ENCODE assay signal across 7 cellular contexts in the genomic region with DNA sequence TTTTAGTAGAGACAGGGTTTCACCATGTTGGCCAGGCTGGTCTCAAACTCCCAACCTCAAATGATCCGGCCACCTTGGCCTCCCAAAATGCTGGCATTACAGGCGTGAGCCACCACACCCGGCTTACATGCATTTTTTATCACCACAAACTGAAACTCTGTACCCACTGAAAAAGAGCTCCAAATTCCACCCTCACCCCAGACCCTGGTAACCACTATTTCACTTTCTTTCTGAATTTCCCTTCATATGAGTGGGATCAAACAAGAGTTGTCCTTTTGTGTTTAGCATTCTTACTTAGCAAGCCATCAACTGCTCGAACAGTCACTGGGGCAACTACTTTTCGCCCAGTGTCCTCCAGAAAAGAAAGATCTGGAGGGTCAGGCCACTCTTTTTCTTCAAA. TPM values are rescaled to one million over a fixed set of nuclear protein-coding genes. Genes with fewer than 3 reads are reported as not detected.
DNase-seq lines count a peak whose midpoint lies in the region; ATAC-seq, FAIRE-seq and TF ChIP-seq lines count a peak whose summit lies in the region.
"Not testable (repeated sequence)": the region's sequence is repeated elsewhere in the genome, so short reads cannot be mapped to it uniquely, and the experiment has no call there.

No MANE protein-coding gene starts in this region.

- H3K36me3 Mint-ChIP-seq in CD4-positive, alpha-beta memory T cell, result peaks cover 7 to 57% of the 10 kb centered on the region in 2 donors
- peaks cover 20% of the 10 kb centered on the region for H3K36me3 Mint-ChIP-seq in activated T-cell treated with anti-CD3 and anti-CD28 coated beads, Interleukin-2, amount 50 U/mL, for 4 hours (ENCODE audit: insufficient read depth)
- H3K36me3 Mint-ChIP-seq in activated naive CD4-positive, alpha-beta T cell treated with anti-CD3 and anti-CD28 coated beads, Interleukin-2, amount 50 U/mL, for 72 hours, result peaks cover 0 to 29% of the 10 kb centered on the region in 2 donors
- H3K36me3 Mint-ChIP-seq in naive thymus-derived CD4-positive, alpha-beta T cell, result peaks cover 0 to 18% (median 4%) of the 10 kb centered on the region in 5 donors
- peaks cover 25% of the 10 kb centered on the region for H3K36me3 Mint-ChIP-seq in stimulated activated memory B cell treated with anti-CD40 and anti-IgM and Interleukin-4, amounts not matched to agents 10 μg/mL and 1 μg/mL and 100 μg/mL, for 72 hours

- H3K27me3 Mint-ChIP-seq in CD4-positive, alpha-beta memory T cell; activated T-cell treated with anti-CD3 and anti-CD28 coated beads, Interleukin-2, amount 50 U/mL, for 4 hours (ENCODE audit: low read depth); naive thymus-derived CD4-positive, alpha-beta T cell; stimulated activated memory B cell treated with anti-CD40 and anti-IgM and Interleukin-4, amounts not matched to agents 10 μg/mL and 1 μg/mL and 100 μg/mL, for 72 hours: not testable (repeated sequence)

- 92% methylated on average over 5 of the region's 5 CpGs for WGBS in K562 (ENCODE audit: insufficient coverage, low coverage, missing lambda C conversion rate)

- H4K20me1 ChIP-seq in K562 (replicated peaks; ENCODE audit: control insufficient read depth, insufficient read depth, low read length), result not testable (repeated sequence)

- ATAC-seq in activated T-cell treated with anti-CD3 and anti-CD28 coated beads, Interleukin-2, amount 50 U/mL, for 4 hours, result peak; percentile 36 to 44
- peak; percentile 71 to 81 for ATAC-seq in activated naive CD4-positive, alpha-beta T cell treated with anti-CD3 and anti-CD28 coated beads, Interleukin-2, amount 50 U/mL, for 72 hours
- not testable (repeated sequence) for ATAC-seq in K562; naive thymus-derived CD4-positive, alpha-beta T cell; stimulated activated memory B cell treated with anti-CD40 and anti-IgM and Interleukin-4, amounts not matched to agents 10 μg/mL and 1 μg/mL and 100 μg/mL, for 72 hours

- BruUV-seq in K562 (replicated peaks; lab: Mats Ljungman, UMichigan), result not testable (repeated sequence)

- TF ChIP-seq RAD21 in K562 (CRISPR knock-in tag; conservative IDR thresholded peaks at IDR 0.05 in 1 of 2, IDR thresholded peaks at IDR 0.05 in 1 of 2), result not testable (repeated sequence)

- not testable (repeated sequence) for H3K27me3 ChIP-seq in CD4-positive, alpha-beta memory T cell (ENCODE audit: insufficient read depth, low read length); K562 (ENCODE audit: control insufficient read depth in 2 of 2, insufficient read depth in 2 of 2, low read length in 2 of 2); naive thymus-derived CD4-positive, alpha-beta T cell (ENCODE audit: control insufficient read depth in 2 of 2, insufficient read depth in 2 of 2, low read length in 2 of 2)

- peak overlapping the region in 4 of 7 donors; percentile 8 to 86 (median 32) for H3K27ac Mint-ChIP-seq in CD4-positive, alpha-beta memory T cell
- H3K27ac Mint-ChIP-seq in activated naive CD4-positive, alpha-beta T cell treated with anti-CD3 and anti-CD28 coated beads, Interleukin-2, amount 50 U/mL, for 72 hours, result peak overlapping the region; percentile 67 to 74
- peak overlapping the region in 5 of 9 donors; percentile 36 to 43 (median 38) for H3K27ac Mint-ChIP-seq in naive thymus-derived CD4-positive, alpha-beta T cell
- peak overlapping the region; percentile 14 for H3K27ac Mint-ChIP-seq in stimulated activated memory B cell treated with anti-CD40 and anti-IgM and Interleukin-4, amounts not matched to agents 10 μg/mL and 1 μg/mL and 100 μg/mL, for 72 hours

- not testable (repeated sequence) for H2AFZ ChIP-seq in K562 (ENCODE audit: low read depth, low read length)

- POLR2A ChIA-PET in CD4-positive, alpha-beta memory T cell (lab: Charles Lee; ENCODE audit: partially characterized antibody), result interaction anchor here (0.6 to 1.8 kb wide), 5 partner anchors 10 to 276 kb away, joined by 3 to 10 read pairs (median 4); no protein-coding TSS in a partner anchor
- POLR2A ChIA-PET in K562 (lab: Yijun Ruan, JAX), result interaction anchor here (0.7 to 3.7 kb wide), 3 partner anchors 8 to 25 kb away, joined by 3 to 28 read pairs (median 3); no protein-coding TSS in a partner anchor
- POLR2A ChIA-PET in naive thymus-derived CD4-positive, alpha-beta T cell (lab: Charles Lee), result interaction anchor here (0.6 to 2.2 kb wide), 5 partner anchors 12 to 269 kb away, joined by 3 to 7 read pairs (median 5); a partner anchor contains a TSS

- H3K36me3 ChIP-seq in CD4-positive, alpha-beta memory T cell (ENCODE audit: insufficient read depth, low read length), result peaks cover 30% of the 10 kb centered on the region
- H3K36me3 ChIP-seq in K562 (ENCODE audit: control insufficient read depth, insufficient read depth, low read length), result peaks cover 68% of the 10 kb centered on the region
- H3K36me3 ChIP-seq in naive thymus-derived CD4-positive, alpha-beta T cell (ENCODE audit: control insufficient read depth in 2 of 3, insufficient read depth in 3 of 3, low read length in 3 of 3), result peaks cover 0 to 35% (median 8%) of the 10 kb centered on the region in 3 experiments

- not testable (repeated sequence) for H3K4me1 ChIP-seq in CD4-positive, alpha-beta memory T cell (ENCODE audit: insufficient read depth, low read length); K562 (replicated peaks in 1 of 2; ENCODE audit: control insufficient read depth in 2 of 2, insufficient read depth in 2 of 2, low read length in 2 of 2); naive thymus-derived CD4-positive, alpha-beta T cell (ENCODE audit: control insufficient read depth in 2 of 2, insufficient read depth in 2 of 2, low read length in 2 of 2)

- H3K9me3 Mint-ChIP-seq in CD4-positive, alpha-beta memory T cell; activated T-cell treated with anti-CD3 and anti-CD28 coated beads, Interleukin-2, amount 50 U/mL, for 4 hours; activated naive CD4-positive, alpha-beta T cell treated with anti-CD3 and anti-CD28 coated beads, Interleukin-2, amount 50 U/mL, for 72 hours; naive thymus-derived CD4-positive, alpha-beta T cell; stimulated activated memory B cell treated with anti-CD40 and anti-IgM and Interleukin-4, amounts not matched to agents 10 μg/mL and 1 μg/mL and 100 μg/mL, for 72 hours: not testable (repeated sequence)

- not testable (repeated sequence) for H3K9me1 ChIP-seq in K562 (ENCODE audit: control insufficient read depth, insufficient read depth, low read length)

- in situ Hi-C loops in K562 (cut with MboI), result loop anchor here (5.0 kb wide), 2 partner anchors 173 to 278 kb away; no protein-coding TSS in a partner anchor

- not testable (repeated sequence) for H3K9ac ChIP-seq in K562 (ENCODE audit: insufficient read depth in 1 of 2, low read depth in 2 of 2, low read length in 2 of 2)

- peaks cover 5 to 22% (median 7%) of the 10 kb centered on the region in 4 donors for H3K4me1 Mint-ChIP-seq in CD4-positive, alpha-beta memory T cell
- not testable (repeated sequence) for H3K4me1 Mint-ChIP-seq in activated T-cell treated with anti-CD3 and anti-CD28 coated beads, Interleukin-2, amount 50 U/mL, for 4 hours (ENCODE audit: low read depth)
- peaks cover 6 to 20% (median 13%) of the 10 kb centered on the region in 7 donors for H3K4me1 Mint-ChIP-seq in naive thymus-derived CD4-positive, alpha-beta T cell
- H3K4me1 Mint-ChIP-seq in stimulated activated memory B cell treated with anti-CD40 and anti-IgM and Interleukin-4, amounts not matched to agents 10 μg/mL and 1 μg/mL and 100 μg/mL, for 72 hours, result peaks cover 16% of the 10 kb centered on the region

- H3K79me2 ChIP-seq in K562 (ENCODE audit: control insufficient read depth, insufficient read depth, low read length), result peaks cover 28% of the 10 kb centered on the region; the same call in 2 of the 3 replicates

- intact Hi-C loops in CD4-positive, alpha-beta memory T cell (cut with micrococcal nuclease), result loop anchor here (5.0 kb wide), 1 partner anchor 173 kb away; no protein-coding TSS in a partner anchor
- intact Hi-C loops in K562 (cut with micrococcal nuclease), result loop anchor here (5.0 kb wide), 1 partner anchor 83 kb away; no protein-coding TSS in a partner anchor
- intact Hi-C loops in naive thymus-derived CD4-positive, alpha-beta T cell (cut with micrococcal nuclease), result loop anchor here in 1 of 2 donors (5.0 kb wide), 2 partner anchors 33 to 173 kb away; a partner anchor contains a TSS

- H3K9me3 ChIP-seq in CD4-positive, alpha-beta memory T cell (ENCODE audit: control insufficient read depth in 1 of 2, low read length in 2 of 2); K562 (replicated peaks; ENCODE audit: control insufficient read depth, insufficient read depth, low read depth, low read length); naive thymus-derived CD4-positive, alpha-beta T cell (ENCODE audit: control insufficient read depth in 2 of 3, low read length in 3 of 3): not testable (repeated sequence)

- not testable (repeated sequence) for H3K4me2 ChIP-seq in K562 (ENCODE audit: insufficient read depth, low read length)

- not testable (repeated sequence) for H3K4me3 ChIP-seq in CD4-positive, alpha-beta memory T cell (ENCODE audit: low read length in 2 of 2); K562; naive thymus-derived CD4-positive, alpha-beta T cell (ENCODE audit: low read length)

- not testable (repeated sequence) for TF ChIP-seq CTCF in K562 (IDR thresholded peaks at IDR 0.05 in 2 of 3, conservative IDR thresholded peaks at IDR 0.05 in 1 of 3; ENCODE audit: insufficient read depth in 2 of 3, low read depth in 1 of 3, low read length in 3 of 3)

- CTCF ChIA-PET in CD4-positive, alpha-beta memory T cell (lab: Charles Lee; ENCODE audit: partially characterized antibody), result interaction anchor here (0.6 to 11.1 kb wide), 24 partner anchors 9 to 1773 kb away, joined by 3 to 185 read pairs (median 4); no protein-coding TSS in a partner anchor
- CTCF ChIA-PET in K562 (lab: Yijun Ruan, JAX; ENCODE audit: low intra/inter-chr PET ratio), result interaction anchor here (0.6 to 2.4 kb wide), 4 partner anchors 81 to 275 kb away, joined by 3 to 14 read pairs (median 4); no protein-coding TSS in a partner anchor
- CTCF ChIA-PET in naive thymus-derived CD4-positive, alpha-beta T cell (lab: Charles Lee), result interaction anchor here (0.7 to 10.2 kb wide), 8 partner anchors 12 to 281 kb away, joined by 3 to 89 read pairs (median 6); no protein-coding TSS in a partner anchor

- TF ChIP-seq EP300 in K562 (IDR thresholded peaks at IDR 0.05; ENCODE audit: low read length), result not testable (repeated sequence)

- not testable (repeated sequence) for FAIRE-seq in K562 (lab: Jason Lieb, UNC)

- not testable (repeated sequence) for H3K27ac ChIP-seq in CD4-positive, alpha-beta memory T cell (ENCODE audit: low read depth, low read length); K562 (ENCODE audit: extremely low read depth, low read depth, low read length); naive thymus-derived CD4-positive, alpha-beta T cell (ENCODE audit: low read depth, low read length)

- TF ChIP-seq POLR2A in K562 (conservative IDR thresholded peaks at IDR 0.05), result 0 out of 2 replicates have a peak, but pooled peaks have one; percentile 41

- H3K4me3 Mint-ChIP-seq in CD4-positive, alpha-beta memory T cell; activated T-cell treated with anti-CD3 and anti-CD28 coated beads, Interleukin-2, amount 50 U/mL, for 4 hours; naive thymus-derived CD4-positive, alpha-beta T cell; stimulated activated memory B cell treated with anti-CD40 and anti-IgM and Interleukin-4, amounts not matched to agents 10 μg/mL and 1 μg/mL and 100 μg/mL, for 72 hours: not testable (repeated sequence)

- DNase-seq in CD4-positive, alpha-beta memory T cell; activated T-cell treated with anti-CD3 and anti-CD28 coated beads, Interleukin-2, amount 50 U/mL, for 4 hours; K562 (ENCODE audit: extremely low read depth in 1 of 4, low spot score in 3 of 4); naive thymus-derived CD4-positive, alpha-beta T cell: not testable (repeated sequence)
- DNase-seq in activated CD4-positive, alpha-beta T cell treated with anti-CD3 and anti-CD28 coated beads, Interleukin-2, amount 50 U/mL, for 48 hours, result peak; percentile 8 to 23
- DNase-seq in activated naive CD4-positive, alpha-beta T cell treated with anti-CD3 and anti-CD28 coated beads, Interleukin-2, amount 50 U/mL, for 72 hours (ENCODE audit: low spot score in 2 of 2), result peak in 1 of 2 donors; percentile 16

RNA-seq across cellular contexts. Expression of a gene that starts 30.8 kb away (rescaled TPM):
- total RNA-seq in CD4-positive, alpha-beta memory T cell, result 10 to 100 TPM; 11.9 to 14.9 TPM
- 10 to 100 TPM; 11.9 to 13.5 TPM for polyA plus RNA-seq in CD4-positive, alpha-beta memory T cell
- 10 to 100 TPM in 2 of 3 donors, 1 to 10 TPM in 1; 10.0 to 12.2 (median 10.4) TPM for total RNA-seq in activated T-cell treated with anti-CD3 and anti-CD28 coated beads, Interleukin-2, amount 50 U/mL, for 4 hours
- total RNA-seq in activated naive CD4-positive, alpha-beta T cell treated with anti-CD3 and anti-CD28 coated beads, Interleukin-2, amount 50 U/mL, for 72 hours, result 10 to 100 TPM; 15.9 to 18.6 TPM
- 28.3 and 61.3 TPM in 2 replicates for total RNA-seq in K562 (2011; cell fraction: chromatin; rRNA removed; ENCODE audit: low replicate concordance)
- total RNA-seq in K562 (2011; cell fraction: nucleolus; rRNA removed), result 17.8 and 25.7 TPM in 2 replicates
- 37.4 and 58.5 TPM in 2 replicates for total RNA-seq in K562 (2011; cell fraction: nucleoplasm; rRNA removed)
- total RNA-seq in K562 (2014; rRNA removed), result 10.9 and 11.2 TPM in 2 replicates
- 14.3 and 17.4 TPM in 2 replicates for total RNA-seq in K562 (2014; rRNA removed; fragmentation: Illumina TruSeq; extraction: Trizol)
- 12.5 and 12.7 TPM in 2 replicates for total RNA-seq in K562 (2015; rRNA removed; fragmentation: Illumina TruSeq; extraction: Trizol)
- total RNA-seq in K562 (2021), result 11.9 and 13.7 TPM in 2 replicates
- 11.7 and 13.0 TPM in 2 replicates for polyA plus RNA-seq in K562 (2011; rRNA removed)
- 9.5 and 11.8 TPM in 2 replicates for polyA plus RNA-seq in K562 (2011; cell fraction: cytosol; rRNA removed)
- polyA plus RNA-seq in K562 (2011; cell fraction: nucleus; rRNA removed), result 9.6 and 15.1 TPM in 2 replicates
- polyA plus RNA-seq in K562 (2012), result 9.5 and 13.5 TPM in 2 replicates
- 13.1 and 13.5 TPM in 2 replicates for polyA plus RNA-seq in K562 (2014; fragmentation: Illumina TruSeq; extraction: Trizol)
- polyA plus RNA-seq in K562 (2014; fragmentation: Nextera tagmentation; extraction: Ambion mirVana), result 1 to 10 TPM; 4.1 to 6.5 TPM
- polyA plus RNA-seq in K562 (2014; rRNA removed), result 9.6 and 14.0 TPM in 2 replicates
- 18.0 and 18.4 TPM in 2 replicates for polyA minus RNA-seq in K562 (2011; rRNA and poly(A)+ RNA removed)
- polyA minus RNA-seq in K562 (2011; cell fraction: cytosol; rRNA and poly(A)+ RNA removed), result 6.7 and 9.7 TPM in 2 replicates
- 9.2 and 18.0 TPM in 2 replicates for polyA minus RNA-seq in K562 (2011; cell fraction: nucleus; rRNA and poly(A)+ RNA removed)
- 10 to 100 TPM; 14.5 to 51.1 (median 19.8) TPM for total RNA-seq in naive thymus-derived CD4-positive, alpha-beta T cell
- polyA plus RNA-seq in naive thymus-derived CD4-positive, alpha-beta T cell, result 10 to 100 TPM; 16.4 to 21.2 TPM

Comparison
In these comparisons a context has a peak if more than half of its experiments do, and no peak if none do; other contexts are left out.
1. H3K27ac Mint-ChIP-seq: peak in every context shown above with its lines; median percentile 70 in activated naive CD4-positive, alpha-beta T cell treated with anti-CD3 and anti-CD28 coated beads, Interleukin-2, amount 50 U/mL, for 72 hours; 38 in naive thymus-derived CD4-positive, alpha-beta T cell; 32 in CD4-positive, alpha-beta memory T cell; 14 in stimulated activated memory B cell treated with anti-CD40 and anti-IgM and Interleukin-4, amounts not matched to agents 10 μg/mL and 1 μg/mL and 100 μg/mL, for 72 hours.